Comparison of ENCODE assay signal across 8 cellular contexts in genomic region chr5:111550282-111551020, GRCh38. TPM values are rescaled to one million over a fixed set of nuclear protein-coding genes. Genes with fewer than 3 reads are reported as not detected.
DNase-seq lines count a peak whose midpoint lies in the region; ATAC-seq and TF ChIP-seq lines count a peak whose summit lies in the region.

No MANE protein-coding gene starts in this region.

- intact Hi-C loops in heart right ventricle (cut with DNase I), result loop anchor here in 9 of 10 donors (1.0 to 10.0 kb wide), 17 partner anchors 38 to 597 kb away; partner anchors contain the start of genes NREP (in 6 of the 9) and STARD4 (in 1 of the 9)

- H3K4me3 ChIP-seq in GM12865 (ENCODE audit: low read depth, low read length) (no peak overlapping the region), heart right ventricle (peak overlapping the region in 2 of 10 donors; percentile 1 to 21)

- no peaks in the 10 kb centered on the region for H3K36me3 ChIP-seq in heart right ventricle

- peak overlapping the region; percentile 11 to 85 (median 72) for H3K27ac ChIP-seq in heart right ventricle

- POLR2A ChIA-PET in HEK293T (lab: Yijun Ruan, JAX), result interaction anchor here (1.3 kb wide), 1 partner anchor 610 kb away, joined by 4 read pairs; no protein-coding TSS in a partner anchor

- CTCF ChIA-PET in HEK293T (lab: Yijun Ruan, JAX), result interaction anchor here (0.6 to 1.4 kb wide), 16 partner anchors 8 to 599 kb away, joined by 3 to 9 read pairs (median 3); no protein-coding TSS in a partner anchor

- DNase-seq in GM12865 (ENCODE audit: low read depth), result peak; percentile 88
- peak; percentile 73 for DNase-seq in HEK293T (ENCODE audit: extremely low spot score)
- DNase-seq in NAMALWA (ENCODE audit: low spot score), result peak; percentile 88
- DNase-seq in SKM-1 treated with dmso at 0.1 percent for 144 hours (lab: John Stamatoyannopoulos, UW; ENCODE audit: unreplicated experiment), result peak; percentile 62
- peak; percentile 54 for DNase-seq in activated naive CD8-positive, alpha-beta T cell treated with anti-CD3 and anti-CD28 coated beads, Interleukin-2, amount 50 U/mL, for 16 hours (ENCODE audit: low read depth, low spot score)
- peak; percentile 23 to 95 for DNase-seq in heart right ventricle
- peak; percentile 73 for DNase-seq in putamen (ENCODE audit: low spot score)
- no peak for DNase-seq in GF-D8 (lab: John Stamatoyannopoulos, UW)

- H3K9me3 ChIP-seq in heart right ventricle, result no peaks in the 10 kb centered on the region

- H3K4me1 ChIP-seq in heart right ventricle, result peaks cover 2 to 38% (median 22%) of the 10 kb centered on the region in 9 donors

- H3K27me3 ChIP-seq in heart right ventricle, result no peaks in the 10 kb centered on the region

- peak; percentile 54 for TF ChIP-seq CTCF in GM12865 (IDR thresholded peaks at IDR 0.05; ENCODE audit: insufficient read depth, low read depth, low read length, missing control alignments)
- TF ChIP-seq CTCF in heart right ventricle (IDR thresholded peaks at IDR 0.05), result peak; percentile 52 to 84 (median 70)

- peak; percentile 90 to 95 (median 92) for ATAC-seq in heart right ventricle

- WGBS in heart right ventricle, 2 donors, result 26 to 29% methylated on average over 8 of the region's 8 CpGs

TF ChIP-seq in HEK293T, 16 proteins besides CTCF, POLR2A, EP300 and RAD21:
- TF ChIP-seq TARDBP (IDR thresholded peaks at IDR 0.05) (no peak), NFRKB (IDR thresholded peaks at IDR 0.05) (no peak), CTBP1 (IDR thresholded peaks at IDR 0.05; ENCODE audit: borderline replicate concordance) (no peak), ZNF384 (IDR thresholded peaks at IDR 0.05) (no peak), HDGF (IDR thresholded peaks at IDR 0.05; ENCODE audit: borderline replicate concordance) (no peak), ELF4 (IDR thresholded peaks at IDR 0.05) (no peak), FOXM1 (IDR thresholded peaks at IDR 0.05; ENCODE audit: borderline replicate concordance) (no peak), PKNOX1 (IDR thresholded peaks at IDR 0.05) (no peak), FOXA1 (IDR thresholded peaks at IDR 0.05) (no peak), BHLHE40 (IDR thresholded peaks at IDR 0.05; ENCODE audit: borderline replicate concordance) (no peak), SUZ12 (IDR thresholded peaks at IDR 0.05) (no peak), FOXK2 (IDR thresholded peaks at IDR 0.05) (no peak), ARNT (IDR thresholded peaks at IDR 0.05) (no peak), LEF1 (IDR thresholded peaks at IDR 0.05; ENCODE audit: borderline replicate concordance) (no peak)

RNA-seq across cellular contexts. Expression of gene STARD4, which starts 38.1 kb away (rescaled TPM):
- 10 to 100 TPM in 3 of 10 donors, 1 to 10 TPM in 7; 3.5 to 14.0 (median 6.1) TPM for total RNA-seq in heart right ventricle
- polyA plus RNA-seq in heart right ventricle, result 1 to 10 TPM; 2.9 to 8.5 TPM
